Comparison of ENCODE assay signal across 8 cellular contexts in genomic region chr2:168119519-168120141, GRCh38.
DNase-seq lines count a peak whose midpoint lies in the region; ATAC-seq and TF ChIP-seq lines count a peak whose summit lies in the region.

No MANE protein-coding gene starts in this region.

- intact Hi-C loops in activated B cell treated with CpG ODN at 0.5 μM for 24 hours (cut with micrococcal nuclease) = loop anchor here (1.0 to 10.0 kb wide), 7 partner anchors 252 to 1580 kb away; partner anchors contain the start of gene B3GALT1

- CTCF ChIA-PET in HEK293 (lab: Yijun Ruan, JAX) (interaction anchor here (0.5 to 4.0 kb wide), 59 partner anchors 9 to 1582 kb away, joined by 3 to 27 read pairs (median 4); no protein-coding TSS in a partner anchor), activated B cell treated with CpG ODN at 0.5 μM for 24 hours (lab: Charles Lee) (interaction anchor here (0.7 to 6.9 kb wide), 41 partner anchors 9 to 1582 kb away, joined by 3 to 178 read pairs (median 4); no protein-coding TSS in a partner anchor)

- H3K27me3 Mint-ChIP-seq in activated B cell treated with CpG ODN at 0.5 μM for 24 hours = no peaks in the 10 kb centered on the region
- no peaks in the 10 kb centered on the region for H3K27me3 Mint-ChIP-seq in activated T-helper 17 cell treated with anti-CD3 and anti-CD28 coated beads, Interleukin-2, amount 50 U/mL, for 72 hours

- no peak overlapping the region for H3K27ac ChIP-seq in HEK293 (ENCODE audit: extremely low read depth, low read depth, low read length)

- no peaks in the 10 kb centered on the region for H3K9me3 Mint-ChIP-seq in activated B cell treated with CpG ODN at 0.5 μM for 24 hours
- H3K9me3 Mint-ChIP-seq in activated T-helper 17 cell treated with anti-CD3 and anti-CD28 coated beads, Interleukin-2, amount 50 U/mL, for 72 hours = no peaks in the 10 kb centered on the region

- H3K4me3 Mint-ChIP-seq in activated B cell treated with CpG ODN at 0.5 μM for 24 hours = no peak overlapping the region
- H3K4me3 Mint-ChIP-seq in activated T-helper 17 cell treated with anti-CD3 and anti-CD28 coated beads, Interleukin-2, amount 50 U/mL, for 72 hours = no peak overlapping the region

- POLR2A ChIA-PET in HEK293 (lab: Yijun Ruan, JAX) = no interaction called here
- POLR2A ChIA-PET in activated B cell treated with CpG ODN at 0.5 μM for 24 hours (lab: Charles Lee) = interaction anchor here (0.6 kb wide), 2 partner anchors 87 to 161 kb away, joined by 3 to 5 read pairs; no protein-coding TSS in a partner anchor

- no peaks in the 10 kb centered on the region for H3K4me1 ChIP-seq in HEK293 (ENCODE audit: control insufficient read depth, insufficient read depth, low read length)

- peaks cover 5 to 24% of the 10 kb centered on the region in 2 experiments for H3K36me3 ChIP-seq in HEK293 (ENCODE audit: control insufficient read depth in 2 of 2, insufficient read depth in 1 of 2, low read length in 2 of 2)

- no peaks in the 10 kb centered on the region for H3K9me3 ChIP-seq in HEK293 (ENCODE audit: control insufficient read depth, insufficient read depth, low read depth, low read length)

- peaks cover 16% of the 10 kb centered on the region for H3K36me3 Mint-ChIP-seq in activated B cell treated with CpG ODN at 0.5 μM for 24 hours (ENCODE audit: low read depth)
- peaks cover 10% of the 10 kb centered on the region for H3K36me3 Mint-ChIP-seq in activated T-helper 17 cell treated with anti-CD3 and anti-CD28 coated beads, Interleukin-2, amount 50 U/mL, for 72 hours (ENCODE audit: low read depth)

- DNase-seq in stimulated activated CD4-positive, alpha-beta T cell treated with anti-CD3 and anti-CD28 coated beads, Interleukin-2, amount 100 ng/mL, for 48 hours = peak; percentile 13 to 15
- no peak for DNase-seq in stimulated activated CD4-positive, alpha-beta T cell treated with anti-CD3 and anti-CD28 coated beads, Interleukin-12 subunit alpha, Interleukin-12 subunit beta, amount 100 ng/mL, for 4 hours
- DNase-seq in NCI-H1694 treated with DMSO at 0.1 percent for 48 hours (lab: John Stamatoyannopoulos, UW) (peak; percentile 47), activated B cell treated with CpG ODN at 0.5 μM for 24 hours (no peak), hippocampal formation (lab: John Stamatoyannopoulos, UW) (peak; percentile 14 to 71), smooth muscle cell of the brain vasculature (ENCODE audit: low read depth, low spot score) (peak; percentile 62)

- ATAC-seq in activated B cell treated with CpG ODN at 0.5 μM for 24 hours (ENCODE audit: low read depth) = peak; percentile 64
- no peak for ATAC-seq in activated T-helper 17 cell treated with anti-CD3 and anti-CD28 coated beads, Interleukin-2, amount 50 U/mL, for 72 hours (replicated peaks)

- no peak overlapping the region for H3K27ac Mint-ChIP-seq in activated B cell treated with CpG ODN at 0.5 μM for 24 hours
- no peak overlapping the region for H3K27ac Mint-ChIP-seq in activated T-helper 17 cell treated with anti-CD3 and anti-CD28 coated beads, Interleukin-2, amount 50 U/mL, for 72 hours

- no peak for TF ChIP-seq CTCF in HEK293 (tag by site-specific recombination; IDR thresholded peaks at IDR 0.05)
- no peak for TF ChIP-seq CTCF in activated B cell treated with CpG ODN at 0.5 μM for 24 hours (IDR thresholded peaks at IDR 0.05)

- no peaks in the 10 kb centered on the region for H3K4me1 Mint-ChIP-seq in activated B cell treated with CpG ODN at 0.5 μM for 24 hours
- H3K4me1 Mint-ChIP-seq in activated T-helper 17 cell treated with anti-CD3 and anti-CD28 coated beads, Interleukin-2, amount 50 U/mL, for 72 hours = no peaks in the 10 kb centered on the region

- H3K4me3 ChIP-seq in HEK293 (ENCODE audit: low read depth, low read length) = no peak overlapping the region

TF ChIP-seq in HEK293, 187 proteins besides CTCF, POLR2A, EP300 and RAD21:
- TF ChIP-seq ZBTB20 (tag by site-specific recombination; IDR thresholded peaks at IDR 0.05) = no peak
- peak; percentile 65 for TF ChIP-seq ZNF654 (tag by site-specific recombination; IDR thresholded peaks at IDR 0.05; ENCODE audit: low read depth)

Comparison
In these comparisons a context has a peak if more than half of its experiments do, and no peak if none do; other contexts are left out.
1. DNase-seq: peak in stimulated activated CD4-positive, alpha-beta T cell treated with anti-CD3 and anti-CD28 coated beads, Interleukin-2, amount 100 ng/mL, for 48 hours (2 of 2), NCI-H1694 treated with DMSO at 0.1 percent for 48 hours (single experiment), hippocampal formation (2 of 2) and smooth muscle cell of the brain vasculature (single experiment); none in stimulated activated CD4-positive, alpha-beta T cell treated with anti-CD3 and anti-CD28 coated beads, Interleukin-12 subunit alpha, Interleukin-12 subunit beta, amount 100 ng/mL, for 4 hours (single experiment) and activated B cell treated with CpG ODN at 0.5 μM for 24 hours (single experiment).